In the genomic region with DNA sequence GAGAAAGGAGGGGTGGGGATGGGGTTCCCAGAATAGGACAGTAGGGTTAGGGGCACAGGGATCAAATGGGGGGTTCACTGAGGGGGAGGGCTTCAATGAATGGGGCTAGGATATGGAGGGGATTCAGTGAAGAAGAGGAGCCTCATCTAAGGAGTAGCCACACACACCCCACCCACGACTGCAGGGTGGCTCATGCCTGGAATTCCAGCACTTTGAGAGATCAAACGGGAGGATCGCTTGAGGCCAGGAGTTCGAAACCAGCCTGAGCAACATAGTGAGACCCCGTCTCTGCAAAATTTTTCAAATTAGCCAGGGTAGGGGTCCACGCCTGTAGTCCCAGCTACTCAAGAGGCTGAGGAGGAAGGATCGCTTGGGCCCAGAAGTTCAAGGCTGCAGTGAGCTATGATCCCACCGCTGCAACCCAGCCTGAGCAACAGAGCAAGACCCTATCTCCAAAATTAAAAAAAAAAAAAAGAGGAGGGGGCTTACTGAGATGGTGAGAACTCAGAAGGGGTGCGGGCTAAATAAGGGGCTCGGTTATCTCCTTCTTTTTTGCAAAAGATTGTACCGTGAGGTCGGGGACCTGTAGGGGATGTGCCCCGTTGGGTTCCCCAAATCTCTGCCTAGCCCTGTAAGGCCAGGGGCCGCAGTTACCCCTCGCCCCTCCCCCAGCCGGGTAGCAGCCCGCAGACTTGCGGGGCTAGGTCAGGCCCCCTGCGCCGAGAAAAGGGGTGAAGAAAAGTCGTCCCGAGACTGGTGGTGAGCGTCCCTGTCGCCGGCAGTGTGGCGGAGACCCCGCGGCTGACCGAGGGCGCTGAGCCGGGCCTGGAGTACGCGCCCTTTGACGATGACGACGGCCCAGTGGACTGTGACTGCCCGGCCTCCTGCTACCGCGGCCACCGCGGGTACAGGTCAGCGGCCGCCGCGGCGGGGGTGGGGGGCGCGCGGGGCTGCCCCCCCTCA, we compare ENCODE assay signal across 11 cellular contexts. TPM values are rescaled to one million over a fixed set of nuclear protein-coding genes. Genes with fewer than 3 reads are reported as not detected.
DNase-seq lines count a peak whose midpoint lies in the region; ATAC-seq and TF ChIP-seq lines count a peak whose summit lies in the region.
"Had no signal": no experiment of that assay in that cellular context is flagged by ENCODE, and none has a peak within 500 bp of the region (broad histone marks: within the 10 kb centered on the region; RNA-seq: fewer than 3 reads in every experiment).

No MANE protein-coding gene starts in this region.

- H3K27me3 ChIP-seq in heart left ventricle = peaks cover 8 to 31% (median 27%) of the 10 kb centered on the region in 9 donors
- H3K27me3 ChIP-seq in colonic mucosa = peaks cover 7% of the 10 kb centered on the region
- H3K27me3 ChIP-seq in upper lobe of right lung = peaks cover 12% of the 10 kb centered on the region
- H3K27me3 ChIP-seq in tibial nerve = peaks cover 0 to 55% of the 10 kb centered on the region in 2 donors

- no peak overlapping the region for H3K27ac ChIP-seq in heart left ventricle
- H3K27ac ChIP-seq in colonic mucosa = no peak overlapping the region
- no peak overlapping the region for H3K27ac ChIP-seq in mesodermal cell (ENCODE audit: low read depth, low read length, severe bottlenecking)
- H3K27ac ChIP-seq in upper lobe of right lung = no peak overlapping the region
- no peak overlapping the region for H3K27ac ChIP-seq in tibial nerve

- H3K9ac ChIP-seq in colonic mucosa (ENCODE audit: low read depth in 2 of 2, low read length in 2 of 2) = no peak overlapping the region

- no peak for TF ChIP-seq POLR2A in heart left ventricle (IDR thresholded peaks at IDR 0.05)
- no peak for TF ChIP-seq POLR2A in tibial nerve (IDR thresholded peaks at IDR 0.05)

- H3K36me3 ChIP-seq in heart left ventricle (no peaks in the 10 kb centered on the region), colonic mucosa (no peaks in the 10 kb centered on the region), mesodermal cell (ENCODE audit: control insufficient read depth, insufficient read depth, low read length) (no peaks in the 10 kb centered on the region), upper lobe of right lung (no peaks in the 10 kb centered on the region), tibial nerve (no peaks in the 10 kb centered on the region)

- intact Hi-C loops in heart left ventricle (cut with DNase I) (loop anchor here in 5 of 10 donors (5.0 to 10.0 kb wide), 2 partner anchors 75 to 82 kb away; no protein-coding TSS in a partner anchor), left ventricle myocardium superior (cut with micrococcal nuclease) (no loop called here), colonic mucosa (cut with DNase I) (loop anchor here (5.0 kb wide), 1 partner anchor 82 kb away; no protein-coding TSS in a partner anchor), upper lobe of right lung (cut with DNase I) (loop anchor here (5.0 kb wide), 1 partner anchor 77 kb away; no protein-coding TSS in a partner anchor)

- no peak for DNase-seq in heart left ventricle
- DNase-seq in left ventricle myocardium superior = no peak
- no peak for DNase-seq in colonic mucosa
- DNase-seq in upper lobe of right lung = no peak
- no peak for DNase-seq in activated CD4-positive, alpha-beta T cell treated with anti-CD3 and anti-CD28 coated beads, Interleukin-2, amount 50 U/mL, for 48 hours
- no peak for DNase-seq in tibial nerve (ENCODE audit: low spot score in 2 of 2)
- DNase-seq: AML-193, NCI-H524 had no signal

- ATAC-seq in heart left ventricle = no peak
- no peak for ATAC-seq in left ventricle myocardium superior
- peak; percentile 16 for ATAC-seq in upper lobe of right lung
- no peak for ATAC-seq in GM21825 (IDR thresholded peaks at IDR 0.05; ENCODE audit: unreplicated experiment)

- peaks cover 0 to 9% (median 3%) of the 10 kb centered on the region in 12 donors for H3K4me1 ChIP-seq in heart left ventricle
- no peaks in the 10 kb centered on the region for H3K4me1 ChIP-seq in colonic mucosa
- no peaks in the 10 kb centered on the region for H3K4me1 ChIP-seq in mesodermal cell (ENCODE audit: control insufficient read depth, insufficient read depth, low read length, poor library complexity, severe bottlenecking)
- peaks cover 3% of the 10 kb centered on the region for H3K4me1 ChIP-seq in upper lobe of right lung
- peaks cover 0 to 11% (median 7%) of the 10 kb centered on the region in 4 donors for H3K4me1 ChIP-seq in tibial nerve

- 14 to 27% (median 19%) methylated on average over 25 to 49 of the region's 49 CpGs for WGBS in heart left ventricle, 4 donors
- 14 to 31% methylated on average over 28 to 29 of the region's 49 CpGs for WGBS in mesodermal cell (ENCODE audit: insufficient coverage in 2 of 2), 2 experiments
- 14 to 16% methylated on average over 43 to 49 of the region's 49 CpGs for WGBS in tibial nerve, 2 donors

- TF ChIP-seq CTCF in heart left ventricle (IDR thresholded peaks at IDR 0.05) (no peak), colonic mucosa (IDR thresholded peaks at IDR 0.05) (no peak), upper lobe of right lung (IDR thresholded peaks at IDR 0.05) (no peak), tibial nerve (IDR thresholded peaks at IDR 0.05) (no peak)

- no peak for TF ChIP-seq EP300 in tibial nerve (IDR thresholded peaks at IDR 0.05)

- no peaks in the 10 kb centered on the region for H3K9me3 ChIP-seq in heart left ventricle
- H3K9me3 ChIP-seq in colonic mucosa = no peaks in the 10 kb centered on the region
- H3K9me3 ChIP-seq in mesodermal cell (ENCODE audit: control insufficient read depth, low read length) = no peaks in the 10 kb centered on the region
- H3K9me3 ChIP-seq in upper lobe of right lung = no peaks in the 10 kb centered on the region
- peaks cover 0 to 3% (median 0%) of the 10 kb centered on the region in 4 donors for H3K9me3 ChIP-seq in tibial nerve

- peak overlapping the region in 11 of 12 donors; percentile 5 to 42 (median 28) for H3K4me3 ChIP-seq in heart left ventricle
- peak overlapping the region; percentile 9 for H3K4me3 ChIP-seq in colonic mucosa
- peak overlapping the region; percentile 37 for H3K4me3 ChIP-seq in mesodermal cell (ENCODE audit: extremely low read depth, insufficient read depth, low read length, poor library complexity, severe bottlenecking)
- peak overlapping the region; percentile 14 for H3K4me3 ChIP-seq in upper lobe of right lung
- H3K4me3 ChIP-seq in tibial nerve = peak overlapping the region in 2 of 4 donors; percentile 27 to 40

RNA-seq across cellular contexts. Expression of gene HSPB1, which starts 43.1 kb away (rescaled TPM):
- total RNA-seq in heart left ventricle (1,000 to 10,000 TPM in 8 of 9 donors, 100 to 1,000 TPM in 1; 822 to 5,278 (median 1,968) TPM), left ventricle myocardium superior (2,442 TPM), colonic mucosa (100 to 1,000 TPM; 539 to 844 TPM), upper lobe of right lung (494 TPM), tibial nerve (100 to 1,000 TPM; 272 to 385 (median 324) TPM)
- polyA plus RNA-seq in heart left ventricle = 1,000 to 10,000 TPM; 2,695 to 3,131 TPM
- polyA plus RNA-seq in mesodermal cell (2013, experiment 1 of 2) = 475 TPM
- polyA plus RNA-seq in mesodermal cell (2013, experiment 2 of 2) = 398 TPM

RNA-seq across cellular contexts. Expression of gene SRRM3, which starts 57.7 kb away (rescaled TPM):
- total RNA-seq in heart left ventricle (10 to 100 TPM in 1 of 9 donors, 1 to 10 TPM in 8; 1.6 to 18.0 (median 5.1) TPM), left ventricle myocardium superior (17.2 TPM), colonic mucosa (under 1 TPM; 0.64 to 0.67 TPM), upper lobe of right lung (1.1 TPM), tibial nerve (1 to 10 TPM in 3 of 4 donors, under 1 TPM in 1; 0.22 to 3.1 (median 2.4) TPM)
- 10 to 100 TPM; 10.9 to 28.5 TPM for polyA plus RNA-seq in heart left ventricle
- 7.6 TPM for polyA plus RNA-seq in mesodermal cell (2013, experiment 1 of 2)
- polyA plus RNA-seq in mesodermal cell (2013, experiment 2 of 2) = 5.4 TPM
- total RNA-seq: T-helper 2 cell treated with Interferon-gamma antibody and Interleukin-4, amounts not matched to agents 100 ng/mL and 5 ng/mL, for 36 hours had no signal
